ENCODE assay signal across 8 cellular contexts in genomic region chr1:165235158-165235776, GRCh38.
DNase-seq lines count a peak whose midpoint lies in the region; ATAC-seq, FAIRE-seq and TF ChIP-seq lines count a peak whose summit lies in the region.

No MANE protein-coding gene starts in this region.

- POLR2A ChIA-PET in HEK293T (lab: Yijun Ruan, JAX): no interaction called here

- 2 to 6% (median 4%) methylated on average over 54 to 56 of the region's 56 CpGs for WGBS in small intestine, 3 donors

- ATAC-seq in GM18909 (IDR thresholded peaks at IDR 0.05; ENCODE audit: poor library complexity, unreplicated experiment): no peak

- FAIRE-seq in small intestine (lab: Jason Lieb, UNC): no peak

- no peak overlapping the region for H3K27ac ChIP-seq in SJCRH30
- no peak overlapping the region for H3K27ac ChIP-seq in small intestine (ENCODE audit: low read depth in 1 of 2, low read length in 1 of 2)

- H3K27me3 ChIP-seq in SJCRH30 (no peaks in the 10 kb centered on the region), small intestine (ENCODE audit: control insufficient read depth in 2 of 2, insufficient read depth in 2 of 2, low read length in 2 of 2) (peaks cover 0 to 23% of the 10 kb centered on the region in 2 donors)

- H3K4me1 ChIP-seq in SJCRH30 (no peaks in the 10 kb centered on the region), small intestine (ENCODE audit: control insufficient read depth in 2 of 2, insufficient read depth in 1 of 2, low read depth in 1 of 2, low read length in 1 of 2) (no peaks in the 10 kb centered on the region)

- H3K36me3 ChIP-seq in SJCRH30: no peaks in the 10 kb centered on the region
- no peaks in the 10 kb centered on the region for H3K36me3 ChIP-seq in small intestine (ENCODE audit: control insufficient read depth in 2 of 2, insufficient read depth in 2 of 2, low read length in 2 of 2)

- CTCF ChIA-PET in HEK293T (lab: Yijun Ruan, JAX): interaction anchor here (0.6 kb wide), 1 partner anchor 106 kb away, joined by 5 read pairs; no protein-coding TSS in a partner anchor

- peak; percentile 64 for DNase-seq in HEK293T (ENCODE audit: extremely low spot score)
- DNase-seq in SJCRH30: peak; percentile 4 to 8
- DNase-seq in skeletal muscle cell (ENCODE audit: low read depth): no peak
- no peak for DNase-seq in activated CD4-positive, alpha-beta T cell treated with anti-CD3 and anti-CD28 coated beads for 4 hours
- DNase-seq in activated CD4-positive, alpha-beta T cell treated with anti-CD3 and anti-CD28 coated beads for 48 hours: no peak
- DNase-seq in small intestine: no peak

- H3K4me3 ChIP-seq in SJCRH30: peak overlapping the region; percentile 30
- peak overlapping the region; percentile 33 for H3K4me3 ChIP-seq in iPS-11a (ENCODE audit: low read depth, low read length)
- peak overlapping the region; percentile 8 for H3K4me3 ChIP-seq in skeletal muscle cell (ENCODE audit: low read depth, low read length)
- H3K4me3 ChIP-seq in small intestine (ENCODE audit: low read depth in 1 of 2, low read length in 2 of 2): peak overlapping the region in 1 of 2 donors; percentile 33

- H3K9me3 ChIP-seq in SJCRH30 (replicated peaks) (no peaks in the 10 kb centered on the region), small intestine (ENCODE audit: control insufficient read depth, low read depth) (no peaks in the 10 kb centered on the region)

TF ChIP-seq in HEK293T, 16 proteins besides CTCF, POLR2A, EP300 and RAD21:
- no peak for TF ChIP-seq ELF4 (IDR thresholded peaks at IDR 0.05)
TF ChIP-seq in HEK293T: peak in this region for 0.

Comparison
In these comparisons a context has a peak if more than half of its experiments do, and no peak if none do; other contexts are left out.
1. DNase-seq: peak in HEK293T (single experiment) and SJCRH30 (2 of 2); none in skeletal muscle cell (single experiment), activated CD4-positive, alpha-beta T cell treated with anti-CD3 and anti-CD28 coated beads for 4 hours (0 of 2), activated CD4-positive, alpha-beta T cell treated with anti-CD3 and anti-CD28 coated beads for 48 hours (single experiment) and small intestine (single experiment).